9 cellular contexts compared by ENCODE assay signal in genomic region chr10:101831169-101831811, GRCh38. TPM values are rescaled to one million over a fixed set of nuclear protein-coding genes. Genes with fewer than 3 reads are reported as not detected.
DNase-seq lines count a peak whose midpoint lies in the region; FAIRE-seq and TF ChIP-seq lines count a peak whose summit lies in the region.
"Had no signal": no experiment of that assay in that cellular context is flagged by ENCODE, and none has a peak within 500 bp of the region (broad histone marks: within the 10 kb centered on the region; RNA-seq: fewer than 3 reads in every experiment).

No MANE protein-coding gene starts in this region.

- H3K36me3 ChIP-seq in SJCRH30 (no peaks in the 10 kb centered on the region), esophagus squamous epithelium (peaks cover 0 to 18% (median 0%) of the 10 kb centered on the region in 3 donors), rectal smooth muscle tissue (ENCODE audit: control insufficient read depth, insufficient read depth, low read length) (no peaks in the 10 kb centered on the region)

- TF ChIP-seq CTCF in GM12875 (IDR thresholded peaks at IDR 0.05; ENCODE audit: borderline replicate concordance, insufficient read depth, low read depth, low read length) = no peak
- TF ChIP-seq CTCF in esophagus squamous epithelium (IDR thresholded peaks at IDR 0.05) = no peak

- no peak overlapping the region for H3K27ac ChIP-seq in SJCRH30
- H3K27ac ChIP-seq in esophagus squamous epithelium = peak overlapping the region; percentile 70 to 88 (median 81)
- H3K27ac ChIP-seq in rectal smooth muscle tissue (ENCODE audit: low read depth, low read length) = peak overlapping the region; percentile 34

- H3K9me3 ChIP-seq in SJCRH30 (replicated peaks) = no peaks in the 10 kb centered on the region
- no peaks in the 10 kb centered on the region for H3K9me3 ChIP-seq in esophagus squamous epithelium

- peak overlapping the region; percentile 75 for H3K4me3 ChIP-seq in GM12875 (ENCODE audit: low read depth, low read length)
- H3K4me3 ChIP-seq in SJCRH30 = peak overlapping the region; percentile 59
- H3K4me3 ChIP-seq in esophagus squamous epithelium = peak overlapping the region; percentile 34 to 71 (median 54)
- peak overlapping the region; percentile 83 for H3K4me3 ChIP-seq in rectal smooth muscle tissue (ENCODE audit: low read length)

- DNase-seq in SJCRH30 (no peak), esophagus squamous epithelium (lab: John Stamatoyannopoulos, UW) (no peak), GM12892 (ENCODE audit: insufficient read length) (no peak), midbrain (lab: John Stamatoyannopoulos, UW) (no peak), SW 1271 (lab: John Stamatoyannopoulos, UW) (no peak), NCI-H1694 treated with DMSO at 0.1 percent for 48 hours (lab: John Stamatoyannopoulos, UW) (no peak)

- 62 to 72% methylated on average over 6 to 9 of the region's 9 CpGs for WGBS in esophagus squamous epithelium, 2 donors

- peak overlapping the region; percentile 69 for H3K9ac ChIP-seq in rectal smooth muscle tissue (ENCODE audit: low read length)

- intact Hi-C loops in esophagus squamous epithelium (cut with DNase I) = no loop called here

- H3K27me3 ChIP-seq in SJCRH30 = no peaks in the 10 kb centered on the region
- H3K27me3 ChIP-seq in esophagus squamous epithelium = no peaks in the 10 kb centered on the region
- H3K27me3 ChIP-seq in rectal smooth muscle tissue (ENCODE audit: control insufficient read depth, insufficient read depth, low read length) = no peaks in the 10 kb centered on the region

- FAIRE-seq in GM12892 (lab: Jason Lieb, UNC) = no peak

- peaks cover 15% of the 10 kb centered on the region; the same call in 1 of the 2 replicates for H3K4me1 ChIP-seq in SJCRH30
- peaks cover 16 to 49% (median 18%) of the 10 kb centered on the region in 3 donors for H3K4me1 ChIP-seq in esophagus squamous epithelium
- H3K4me1 ChIP-seq in rectal smooth muscle tissue (ENCODE audit: control insufficient read depth, insufficient read depth, low read length) = peaks cover 5% of the 10 kb centered on the region

- TF ChIP-seq POLR2A in esophagus squamous epithelium (IDR thresholded peaks at IDR 0.05) (no peak), GM12892 (IDR thresholded peaks at IDR 0.05; ENCODE audit: low read depth, low read length) (no peak)

RNA-seq across cellular contexts. Expression of gene KCNIP2, which starts 12.3 kb away (rescaled TPM):
- total RNA-seq in SJCRH30 (2014; rRNA removed; shearing (Covaris generic)) = 0.81 and 1.1 TPM in 2 replicates
- 1 to 10 TPM in 2 of 4 donors, not detected in 2; 1.2 to 1.5 TPM for total RNA-seq in esophagus squamous epithelium
- polyA plus RNA-seq in GM12892 (2012; ENCODE audit: missing spikeins) = 12.2 TPM

RNA-seq across cellular contexts. Expression of gene OGA, which starts 13.0 kb away (rescaled TPM):
- 110 and 132 TPM in 2 replicates for total RNA-seq in SJCRH30 (2014; rRNA removed; shearing (Covaris generic))
- 100 to 1,000 TPM in 1 of 4 donors, 10 to 100 TPM in 3; 44.2 to 121 (median 60.7) TPM for total RNA-seq in esophagus squamous epithelium
- polyA plus RNA-seq in GM12892 (2012; ENCODE audit: missing spikeins) = 118 TPM

RNA-seq across cellular contexts. Expression of gene NPM3, which starts 48.0 kb away (rescaled TPM):
- total RNA-seq in SJCRH30 (2014; rRNA removed; shearing (Covaris generic)) = 238 and 287 TPM in 2 replicates
- total RNA-seq in esophagus squamous epithelium = 10 to 100 TPM; 36.7 to 91.3 (median 52.2) TPM
- 106 TPM for polyA plus RNA-seq in GM12892 (2012; ENCODE audit: missing spikeins)

RNA-seq across cellular contexts. Expression of gene FGF8, which starts 55.4 kb away (rescaled TPM):
- total RNA-seq in SJCRH30 (2014; rRNA removed; shearing (Covaris generic)) = 115 and 123 TPM in 2 replicates
- not detected for total RNA-seq in esophagus squamous epithelium
- not detected for polyA plus RNA-seq in GM12892 (2012; ENCODE audit: missing spikeins)
- total RNA-seq: activated CD8-positive, alpha-beta memory T cell treated with anti-CD3 and anti-CD28 coated beads for 36 hours had no signal
